8 cellular contexts compared by ENCODE assay signal in the genomic region with DNA sequence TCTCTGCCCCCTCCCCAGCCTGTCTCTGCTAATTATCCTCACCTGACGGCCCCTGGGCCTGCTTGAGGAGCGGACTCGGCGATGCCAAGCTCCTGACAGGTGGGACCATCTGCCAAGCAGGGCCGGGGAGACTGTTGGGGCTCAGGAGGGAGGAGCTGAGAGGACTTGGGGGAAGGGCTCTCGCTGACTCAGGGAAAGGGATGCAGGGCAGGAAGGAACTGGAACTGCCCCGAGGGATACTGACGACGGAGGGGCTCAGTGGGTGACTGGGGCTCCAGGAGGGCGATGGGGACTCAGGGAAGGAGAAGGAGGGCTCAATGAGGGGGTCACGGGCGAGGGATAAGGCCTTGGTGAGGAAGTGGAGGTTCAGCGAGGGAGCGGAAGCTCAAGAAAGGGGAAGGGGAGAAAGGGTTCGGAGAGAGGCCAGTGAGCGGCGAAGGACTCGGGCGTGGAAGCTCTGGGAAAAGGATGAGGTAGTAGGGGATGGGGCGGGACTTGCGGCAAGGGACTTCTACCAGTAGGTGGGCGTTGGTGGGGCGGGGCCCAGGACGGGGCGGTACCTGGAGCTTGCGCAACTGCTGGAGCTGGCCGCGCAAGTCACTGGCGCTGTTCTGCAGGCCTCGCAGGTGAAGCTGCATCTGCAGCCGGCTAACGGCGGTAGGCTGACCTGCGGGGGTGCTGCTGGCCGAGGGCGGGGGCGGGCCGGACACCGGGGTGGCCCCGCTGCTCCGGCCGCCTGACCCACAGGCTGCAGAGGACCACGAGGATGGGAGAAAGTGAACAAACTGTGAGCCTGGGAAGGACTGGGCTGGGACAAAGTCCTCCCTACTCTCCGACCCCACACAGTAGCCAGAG. TPM values are rescaled to one million over a fixed set of nuclear protein-coding genes. Genes with fewer than 3 reads are reported as not detected.
DNase-seq lines count a peak whose midpoint lies in the region; ATAC-seq and TF ChIP-seq lines count a peak whose summit lies in the region.

No MANE protein-coding gene starts in this region.

- H3K27ac ChIP-seq in ACC112 (ENCODE audit: low read depth, low read length) = peak overlapping the region; percentile 43; the same call in 1 of the 2 replicates
- H3K27ac ChIP-seq in HUES48 (ENCODE audit: low read depth, low read length) = no peak overlapping the region

- peak overlapping the region; percentile 58 for H2AFZ ChIP-seq in ACC112 (ENCODE audit: low read length, unreplicated experiment)

- H3K4me1 Mint-ChIP-seq in natural killer cell = peaks cover 17 to 38% of the 10 kb centered on the region in 2 donors

- no peaks in the 10 kb centered on the region for H3K9me3 Mint-ChIP-seq in natural killer cell

- TF ChIP-seq CTCF in epithelial cell of proximal tubule (conservative IDR thresholded peaks at IDR 0.05; ENCODE audit: low read depth, low read length) (no peak), natural killer cell (IDR thresholded peaks at IDR 0.05) (no peak)

- peak; percentile 88 for DNase-seq in NK-92 treated with Interleukin-12 subunit alpha and Interleukin-12 subunit beta, amount 100 ng/mL, for 24 hours (lab: John Stamatoyannopoulos, UW)
- DNase-seq in activated CD8-positive, alpha-beta memory T cell treated with anti-CD3 and anti-CD28 coated beads, Interleukin-2, amount 50 U/mL, for 48 hours = peak; percentile 88
- DNase-seq in epithelial cell of proximal tubule (ENCODE audit: low read depth) (peak; percentile 36), natural killer cell (peak; percentile 80)
- DNase-seq in stimulated activated naive CD4-positive, alpha-beta T cell (lab: John Stamatoyannopoulos, UW) = peak; percentile 70 to 88 (median 80)

- H3K9ac ChIP-seq in HUES48 (ENCODE audit: low read depth, low read length) = no peak overlapping the region

- no peaks in the 10 kb centered on the region for H3K79me2 ChIP-seq in ACC112 (ENCODE audit: control insufficient read depth, insufficient read depth, low read length, unreplicated experiment)

- no peaks in the 10 kb centered on the region for H3K36me3 Mint-ChIP-seq in natural killer cell

- peaks cover 15% of the 10 kb centered on the region for H3K4me1 ChIP-seq in ACC112 (ENCODE audit: control insufficient read depth, insufficient read depth, low read length, unreplicated experiment)
- peaks cover 32% of the 10 kb centered on the region for H3K4me1 ChIP-seq in HUES48 (ENCODE audit: control insufficient read depth, insufficient read depth, low read length)

- peak overlapping the region; percentile 98 for H3K4me3 Mint-ChIP-seq in natural killer cell

- ATAC-seq in GM19324 (IDR thresholded peaks at IDR 0.05; ENCODE audit: low FRiP score, unreplicated experiment) = peak; percentile 45
- ATAC-seq in natural killer cell = peak; percentile 76 to 83 (median 77)

- peak overlapping the region; percentile 75 for H3K4me3 ChIP-seq in ACC112 (ENCODE audit: low read depth, low read length)
- H3K4me3 ChIP-seq in HUES48 (ENCODE audit: low read depth, low read length) = peak overlapping the region; percentile 56
- peak overlapping the region; percentile 54 for H3K4me3 ChIP-seq in epithelial cell of proximal tubule (ENCODE audit: low read depth, low read length)

- H3K27me3 Mint-ChIP-seq in natural killer cell (ENCODE audit: low read depth in 2 of 2) = peaks cover 28 to 48% of the 10 kb centered on the region in 2 donors

- intact Hi-C loops in natural killer cell (cut with micrococcal nuclease) = loop anchor here (5.0 kb wide), 1 partner anchor 193 kb away; a partner anchor contains a TSS

- H3K36me3 ChIP-seq in ACC112 (ENCODE audit: insufficient read depth, low read length) (no peaks in the 10 kb centered on the region), HUES48 (ENCODE audit: control insufficient read depth, insufficient read depth, low read length) (no peaks in the 10 kb centered on the region)

- H3K27me3 ChIP-seq in ACC112 (ENCODE audit: insufficient read depth, low read length) (peaks cover 43% of the 10 kb centered on the region), HUES48 (ENCODE audit: control insufficient read depth, insufficient read depth, low read length) (peaks cover 79% of the 10 kb centered on the region)

- no peaks in the 10 kb centered on the region for H3K9me3 ChIP-seq in HUES48 (ENCODE audit: control insufficient read depth, insufficient read depth, low read length)

- peak overlapping the region; percentile 78 to 79 for H3K27ac Mint-ChIP-seq in natural killer cell

RNA-seq across cellular contexts. Expression of a gene that starts 46.5 kb away (rescaled TPM):
- total RNA-seq in epithelial cell of proximal tubule (0.07 and 2.1 TPM in 2 replicates), natural killer cell (under 1 TPM in 2 of 3 donors, not detected in 1; 0.28 to 0.50 TPM)

Comparison
In these comparisons a context has a peak if more than half of its experiments do, and no peak if none do; other contexts are left out.
1. DNase-seq: peak in every context shown above with its lines; median percentile 88 in NK-92 treated with Interleukin-12 subunit alpha and Interleukin-12 subunit beta, amount 100 ng/mL, for 24 hours; 88 in activated CD8-positive, alpha-beta memory T cell treated with anti-CD3 and anti-CD28 coated beads, Interleukin-2, amount 50 U/mL, for 48 hours; 80 in natural killer cell; 80 in stimulated activated naive CD4-positive, alpha-beta T cell; 36 in epithelial cell of proximal tubule.